17 cellular contexts compared by ENCODE assay signal in genomic region chr2:241029599-241030332, GRCh38. TPM values are rescaled to one million over a fixed set of nuclear protein-coding genes. Genes with fewer than 3 reads are reported as not detected.
DNase-seq lines count a peak whose midpoint lies in the region; ATAC-seq and TF ChIP-seq lines count a peak whose summit lies in the region.
"Had no signal": no experiment of that assay in that cellular context is flagged by ENCODE, and none has a peak within 500 bp of the region (broad histone marks: within the 10 kb centered on the region; RNA-seq: fewer than 3 reads in every experiment).

No MANE protein-coding gene starts in this region.

- no peak for DNase-seq in right cardiac atrium
- DNase-seq in left ventricle myocardium superior: no peak
- DNase-seq in islet precursor cell: peak; percentile 39
- peak; percentile 84 for DNase-seq in osteocyte (ENCODE audit: extremely low spot score, unreplicated experiment)
- DNase-seq in vagina (ENCODE audit: extremely low spot score in 2 of 2): peak; percentile 80 to 87
- no peak for DNase-seq in HEK293T (ENCODE audit: extremely low spot score)
- DNase-seq in coronary artery (ENCODE audit: low spot score): no peak
- DNase-seq: BE2C; Calu3; CD4-positive, alpha-beta memory T cell; NCI-H1105 treated with DMSO at 0.1 percent for 48 hours; NCI-H1694 treated with DMSO at 0.1 percent for 48 hours; NCI-H2107; NCI-H2227 treated with DMSO at 0.1 percent for 48 hours; NCI-H524 had no signal

- POLR2A ChIA-PET in HEK293T (lab: Yijun Ruan, JAX): no interaction called here

- H3K36me3 ChIP-seq in vagina: peaks cover 0 to 8% of the 10 kb centered on the region in 2 donors
- H3K36me3 ChIP-seq: BE2C, HAP-1 had no signal

- H3K9me3 ChIP-seq in right cardiac atrium (ENCODE audit: control insufficient read depth, low read length) (no peaks in the 10 kb centered on the region), vagina (peaks cover 8% of the 10 kb centered on the region)
- H3K9me3 ChIP-seq: BE2C had no signal

- peaks cover 20% of the 10 kb centered on the region for H3K9me3 Mint-ChIP-seq in osteocyte (ENCODE audit: unreplicated experiment)

- 89% methylated on average over 17 of the region's 17 CpGs for WGBS in right cardiac atrium

- H3K27ac Mint-ChIP-seq in osteocyte (ENCODE audit: unreplicated experiment): no peak overlapping the region
- H3K27ac Mint-ChIP-seq: CD4-positive, alpha-beta memory T cell had no signal

- no peak overlapping the region for H3K4me3 ChIP-seq in right cardiac atrium (ENCODE audit: low read length)
- H3K4me3 ChIP-seq in vagina: no peak overlapping the region
- H3K4me3 ChIP-seq in coronary artery: no peak overlapping the region
- H3K4me3 ChIP-seq: HAP-1 had no signal

- peaks cover 5% of the 10 kb centered on the region for H3K27me3 Mint-ChIP-seq in osteocyte (ENCODE audit: unreplicated experiment)
- H3K27me3 Mint-ChIP-seq: CD4-positive, alpha-beta memory T cell had no signal

- H3K27ac ChIP-seq in right cardiac atrium (ENCODE audit: low read length) (no peak overlapping the region), vagina (no peak overlapping the region), coronary artery (no peak overlapping the region)

- H3K36me3 Mint-ChIP-seq in osteocyte (ENCODE audit: unreplicated experiment): peaks cover 8% of the 10 kb centered on the region

- H3K4me1 ChIP-seq in right cardiac atrium (ENCODE audit: control insufficient read depth, insufficient read depth, low read length) (no peaks in the 10 kb centered on the region), vagina (no peaks in the 10 kb centered on the region)
- H3K4me1 ChIP-seq: BE2C, HAP-1 had no signal

- CTCF ChIA-PET in HEK293T (lab: Yijun Ruan, JAX): no interaction called here

- H3K27me3 ChIP-seq in right cardiac atrium (ENCODE audit: control insufficient read depth, insufficient read depth) (no peaks in the 10 kb centered on the region), vagina (no peaks in the 10 kb centered on the region)
- H3K27me3 ChIP-seq: BE2C had no signal

- TF ChIP-seq POLR2A in vagina (IDR thresholded peaks at IDR 0.05): no peak

- intact Hi-C loops in right cardiac atrium (cut with DNase I): no loop called here
- intact Hi-C loops in left ventricle myocardium superior (cut with micrococcal nuclease): no loop called here
- intact Hi-C loops in vagina (cut with DNase I): no loop called here

- H3K4me1 Mint-ChIP-seq in osteocyte (ENCODE audit: unreplicated experiment): no peaks in the 10 kb centered on the region

- TF ChIP-seq CTCF in osteocyte (IDR thresholded peaks at IDR 0.05) (no peak), vagina (IDR thresholded peaks at IDR 0.05) (no peak), coronary artery (IDR thresholded peaks at IDR 0.05) (no peak)

- peak; percentile 32 to 37 for ATAC-seq in right cardiac atrium
- no peak for ATAC-seq in left ventricle myocardium superior
- ATAC-seq: Panc1 had no signal

- H3K4me3 Mint-ChIP-seq in osteocyte (ENCODE audit: unreplicated experiment): no peak overlapping the region
- H3K4me3 Mint-ChIP-seq: CD4-positive, alpha-beta memory T cell had no signal

TF ChIP-seq in HEK293T, 16 proteins besides CTCF, POLR2A, EP300 and RAD21:
- no peak for TF ChIP-seq ELF4 (IDR thresholded peaks at IDR 0.05)
- TF ChIP-seq FOXM1 (IDR thresholded peaks at IDR 0.05; ENCODE audit: borderline replicate concordance): no peak
- no peak for TF ChIP-seq HDGF (IDR thresholded peaks at IDR 0.05; ENCODE audit: borderline replicate concordance)
- TF ChIP-seq SUZ12 (IDR thresholded peaks at IDR 0.05): no peak
- no peak for TF ChIP-seq NFRKB (IDR thresholded peaks at IDR 0.05)
- no peak for TF ChIP-seq FOXA1 (IDR thresholded peaks at IDR 0.05)
- TF ChIP-seq L3MBTL2 (conservative IDR thresholded peaks at IDR 0.05): no peak
- no peak for TF ChIP-seq ARNT (IDR thresholded peaks at IDR 0.05)
- no peak for TF ChIP-seq CTBP1 (IDR thresholded peaks at IDR 0.05; ENCODE audit: borderline replicate concordance)
- no peak for TF ChIP-seq LEF1 (IDR thresholded peaks at IDR 0.05; ENCODE audit: borderline replicate concordance)
- TF ChIP-seq TARDBP (IDR thresholded peaks at IDR 0.05): no peak
- TF ChIP-seq SP1 (IDR thresholded peaks at IDR 0.05): no peak
- TF ChIP-seq BHLHE40 (IDR thresholded peaks at IDR 0.05; ENCODE audit: borderline replicate concordance): no peak
- no peak for TF ChIP-seq PKNOX1 (IDR thresholded peaks at IDR 0.05)
- no peak for TF ChIP-seq FOXK2 (IDR thresholded peaks at IDR 0.05)

RNA-seq across cellular contexts. Expression of gene SNED1, which starts 31.3 kb away (rescaled TPM):
- total RNA-seq in right cardiac atrium (10 to 100 TPM; 13.8 to 19.2 (median 16.8) TPM), left ventricle myocardium superior (7.4 TPM), osteocyte (17.6 and 19.4 TPM in 2 replicates), vagina (55.5 TPM)
- polyA plus RNA-seq in right cardiac atrium: 6.7 TPM

Comparison
In these comparisons a context has a peak if more than half of its experiments do, and no peak if none do; other contexts are left out.
1. DNase-seq: peak in islet precursor cell (single experiment), osteocyte (single experiment) and vagina (2 of 2); none in right cardiac atrium (0 of 3), left ventricle myocardium superior (single experiment), HEK293T (single experiment) and coronary artery (single experiment).